Comparison of ENCODE assay signal across 35 cellular contexts in the genomic region with DNA sequence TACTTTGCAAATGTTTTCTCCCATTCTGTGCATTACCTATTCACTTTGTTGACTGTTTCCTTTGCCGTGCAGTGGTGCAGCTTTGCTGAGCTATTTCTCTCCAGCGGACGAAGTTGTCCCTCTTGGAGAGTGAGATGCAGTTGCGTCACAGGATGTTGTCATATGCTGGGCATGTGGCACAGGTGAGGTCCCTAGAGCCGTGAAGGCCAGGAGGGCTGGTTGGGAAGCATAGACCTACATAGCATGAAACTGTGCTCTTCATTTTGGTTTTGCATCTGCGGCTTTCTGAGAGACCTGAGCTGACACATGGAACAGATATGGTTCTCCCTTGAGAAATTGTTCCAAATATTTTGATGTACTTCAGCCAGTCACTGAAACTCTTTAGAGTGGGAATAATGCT.
"Had no signal": no experiment of that assay in that cellular context is flagged by ENCODE, and none has a peak within 500 bp of the region (broad histone marks: within the 10 kb centered on the region; RNA-seq: fewer than 3 reads in every experiment).

No MANE protein-coding gene starts in this region.

- DNase-seq: activated B cell treated with CpG ODN at 0.5 μM for 24 hours; activated CD4-positive, alpha-beta memory T cell treated with anti-CD3 and anti-CD28 coated beads for 36 hours; activated CD4-positive, alpha-beta T cell treated with anti-CD3 and anti-CD28 coated beads for 4 hours; activated CD4-positive, alpha-beta T cell treated with anti-CD3 and anti-CD28 coated beads, Interleukin-2, amount 10 ng/mL, durations not matched to agents 24 days and 14 days; activated CD4-positive, alpha-beta T cell treated with anti-CD3 and anti-CD28 coated beads, Interleukin-2, amount 50 U/mL, for 1 hour; activated CD4-positive, alpha-beta T cell treated with anti-CD3 and anti-CD28 coated beads, Interleukin-2, amount 50 U/mL, for 4 hours; activated CD4-positive, CD25-positive, alpha-beta regulatory T cell treated with anti-CD3 and anti-CD28 coated beads, Interleukin-2, amount 50 U/mL, for 72 hours; activated CD8-positive, alpha-beta memory T cell treated with anti-CD3 and anti-CD28 coated beads, Interleukin-2, amount 50 U/mL, for 4 hours; activated CD8-positive, alpha-beta T cell treated with anti-CD3 and anti-CD28 coated beads for 36 hours; activated effector memory CD4-positive, alpha-beta T cell treated with anti-CD3 and anti-CD28 coated beads, Interleukin-2, amount 50 U/mL, for 16 hours; activated gamma-delta T cell treated with Interleukin-2 at 50 U/mL for 16 hours; activated naive CD4-positive, alpha-beta T cell; activated naive CD4-positive, alpha-beta T cell treated with anti-CD3 and anti-CD28 coated beads for 36 hours; activated naive CD4-positive, alpha-beta T cell treated with anti-CD3 and anti-CD28 coated beads, Interleukin-2, amount 50 U/mL, for 16 hours; activated naive CD8-positive, alpha-beta T cell treated with anti-CD3 and anti-CD28 coated beads for 36 hours; activated T-cell treated with anti-CD3 and anti-CD28 coated beads for 4 hours; activated T-cell treated with anti-CD3 and anti-CD28 coated beads, Interleukin-2, amount 50 U/mL, for 1 hour; activated T-cell treated with anti-CD3 and anti-CD28 coated beads, Interleukin-2, amount 50 U/mL, for 4 hours; activated T-cell treated with anti-CD3 and anti-CD28 coated beads, Interleukin-2, amount 50 U/mL, for 72 hours; amniotic stem cell; aorta; body of pancreas; brain microvascular endothelial cell; central memory CD4-positive, alpha-beta T cell; T-helper 1 cell; T-helper 2 cell; T-helper 9 cell had no signal

- H3K36me3 Mint-ChIP-seq: activated CD4-positive, alpha-beta memory T cell treated with anti-CD3 and anti-CD28 coated beads for 36 hours; activated naive CD4-positive, alpha-beta T cell treated with anti-CD3 and anti-CD28 coated beads, Interleukin-2, amount 50 U/mL, for 72 hours; activated naive CD8-positive, alpha-beta T cell treated with anti-CD3 and anti-CD28 coated beads for 36 hours had no signal

- H3K27me3 Mint-ChIP-seq: activated B cell treated with CpG ODN at 0.5 μM for 24 hours; activated CD4-positive, alpha-beta memory T cell treated with anti-CD3 and anti-CD28 coated beads for 36 hours; activated naive CD8-positive, alpha-beta T cell treated with anti-CD3 and anti-CD28 coated beads for 36 hours had no signal

- ATAC-seq: activated CD8-positive, alpha-beta T cell treated with anti-CD3 and anti-CD28 coated beads for 36 hours; activated naive CD4-positive, alpha-beta T cell treated with anti-CD3 and anti-CD28 coated beads, Interleukin-2, amount 50 U/mL, for 72 hours; activated T-cell treated with anti-CD3 and anti-CD28 coated beads, Interleukin-2, amount 50 U/mL, for 4 hours; activated T-cell treated with anti-CD3 and anti-CD28 coated beads, Interleukin-2, amount 50 U/mL, for 72 hours; activated T-helper 17 cell treated with anti-CD3 and anti-CD28 coated beads, Interleukin-2, amount 50 U/mL, for 72 hours; body of pancreas had no signal

- H3K4me3 ChIP-seq: adrenal gland, body of pancreas, breast epithelium had no signal

- H3K4me3 Mint-ChIP-seq: activated B cell treated with CpG ODN at 0.5 μM for 24 hours; activated CD4-positive, alpha-beta memory T cell treated with anti-CD3 and anti-CD28 coated beads for 36 hours; activated CD4-positive, alpha-beta T cell treated with anti-CD3 and anti-CD28 coated beads, Interleukin-2, amount 10 ng/mL, durations not matched to agents 24 days and 14 days; activated CD8-positive, alpha-beta T cell treated with anti-CD3 and anti-CD28 coated beads for 36 hours; activated naive CD4-positive, alpha-beta T cell treated with anti-CD3 and anti-CD28 coated beads for 36 hours; activated naive CD8-positive, alpha-beta T cell treated with anti-CD3 and anti-CD28 coated beads for 36 hours; activated T-cell treated with anti-CD3 and anti-CD28 coated beads, Interleukin-2, amount 50 U/mL, for 4 hours; activated T-cell treated with anti-CD3 and anti-CD28 coated beads, Interleukin-2, amount 50 U/mL, for 72 hours; activated T-helper 1 cell treated with anti-CD3 and anti-CD28 coated beads, Interleukin-12 subunit alpha, Interleukin-12 subunit beta, Interleukin-2, Interleukin-4 antibody, amounts not matched to agents 30 ng/mL and 10 ng/mL and 1 ng/mL, durations not matched to agents 14 hours and 24 hours and 36 hours; activated T-helper 17 cell treated with anti-CD3 and anti-CD28 coated beads, Interleukin-2, amount 50 U/mL, for 72 hours; T-helper 1 cell treated with Interleukin-12 subunit alpha and Interleukin-12 subunit beta and Interleukin-4 antibody, amounts not matched to agents 30 μg/mL and 1 μg/mL, for 36 hours; T-helper 2 cell treated with Interferon-gamma antibody and Interleukin-4, amounts not matched to agents 5 μg/mL and 100 μg/mL, for 36 hours had no signal

- H3K27ac ChIP-seq: adrenal gland, body of pancreas, brain microvascular endothelial cell, breast epithelium, VCaP had no signal

- H3K27ac Mint-ChIP-seq: activated B cell treated with CpG ODN at 0.5 μM for 24 hours; activated CD4-positive, alpha-beta memory T cell treated with anti-CD3 and anti-CD28 coated beads for 36 hours; activated CD4-positive, alpha-beta T cell treated with anti-CD3 and anti-CD28 coated beads, Interleukin-2, amount 10 ng/mL, durations not matched to agents 24 days and 14 days; activated CD8-positive, alpha-beta T cell treated with anti-CD3 and anti-CD28 coated beads for 36 hours; activated naive CD4-positive, alpha-beta T cell treated with anti-CD3 and anti-CD28 coated beads for 36 hours; activated naive CD4-positive, alpha-beta T cell treated with anti-CD3 and anti-CD28 coated beads, Interleukin-2, amount 50 U/mL, for 72 hours; activated naive CD8-positive, alpha-beta T cell treated with anti-CD3 and anti-CD28 coated beads for 36 hours; activated T-cell treated with anti-CD3 and anti-CD28 coated beads, Interleukin-2, amount 50 U/mL, for 72 hours; activated T-helper 1 cell treated with anti-CD3 and anti-CD28 coated beads, Interleukin-12 subunit alpha, Interleukin-12 subunit beta, Interleukin-2, Interleukin-4 antibody, amounts not matched to agents 30 ng/mL and 10 ng/mL and 1 ng/mL, durations not matched to agents 14 hours and 24 hours and 36 hours; activated T-helper 17 cell treated with anti-CD3 and anti-CD28 coated beads, Interleukin-2, amount 50 U/mL, for 72 hours; T-helper 1 cell treated with Interleukin-12 subunit alpha and Interleukin-12 subunit beta and Interleukin-4 antibody, amounts not matched to agents 30 μg/mL and 1 μg/mL, for 36 hours; T-helper 2 cell treated with Interferon-gamma antibody and Interleukin-4, amounts not matched to agents 5 μg/mL and 100 μg/mL, for 36 hours had no signal

- H3K36me3 ChIP-seq: adrenal gland, brain microvascular endothelial cell, breast epithelium had no signal

- H3K4me1 Mint-ChIP-seq: activated B cell treated with CpG ODN at 0.5 μM for 24 hours; activated CD4-positive, alpha-beta T cell treated with anti-CD3 and anti-CD28 coated beads, Interleukin-2, amount 10 ng/mL, durations not matched to agents 24 days and 14 days; activated T-helper 17 cell treated with anti-CD3 and anti-CD28 coated beads, Interleukin-2, amount 50 U/mL, for 72 hours had no signal

- H3K9me3 Mint-ChIP-seq: activated B cell treated with CpG ODN at 0.5 μM for 24 hours; activated T-helper 17 cell treated with anti-CD3 and anti-CD28 coated beads, Interleukin-2, amount 50 U/mL, for 72 hours; T-helper 1 cell treated with Interleukin-12 subunit alpha and Interleukin-12 subunit beta and Interleukin-4 antibody, amounts not matched to agents 30 μg/mL and 1 μg/mL, for 36 hours had no signal

- H3K4me1 ChIP-seq: body of pancreas, breast epithelium had no signal

- H3K9me3 ChIP-seq: adrenal gland, body of pancreas had no signal

- H3K27me3 ChIP-seq: adrenal gland, body of pancreas, brain microvascular endothelial cell, breast epithelium had no signal
